Comparison of ENCODE assay signal across 14 cellular contexts in genomic region chr11:4697583-4697982, GRCh38. TPM values are rescaled to one million over a fixed set of nuclear protein-coding genes. Genes with fewer than 3 reads are reported as not detected.
DNase-seq lines count a peak whose midpoint lies in the region; ATAC-seq and TF ChIP-seq lines count a peak whose summit lies in the region.
"Had no signal": no experiment of that assay in that cellular context is flagged by ENCODE, and none has a peak within 500 bp of the region (broad histone marks: within the 10 kb centered on the region; RNA-seq: fewer than 3 reads in every experiment).

Gene OR51E2 (minus strand): TSS chr11:4697853. CDS start chr11:4682711, 15,142 bp downstream.

- H3K27ac ChIP-seq in osteoblast (ENCODE audit: low read depth, low read length), result no peak within 1 kb of the TSS
- H3K27ac ChIP-seq: VCaP had no signal

- H3K27me3 ChIP-seq in osteoblast (ENCODE audit: insufficient read depth, low read length), result no peaks in the 10 kb centered on the region

- no peak for ATAC-seq in stimulated activated naive CD8-positive, alpha-beta T cell treated with anti-CD3 and anti-CD28 coated beads, Interleukin-15, Interleukin-2, amounts not matched to agents 100 U/mL and 50 U/mL, for 24 hours
- ATAC-seq: activated T-helper 17 cell treated with anti-CD3 and anti-CD28 coated beads, Interleukin-2, amount 50 U/mL, for 72 hours had no signal

- no peak within 1 kb of the TSS for H3K4me2 ChIP-seq in osteoblast (ENCODE audit: insufficient read depth, low read length)

- DNase-seq in GM03348 (ENCODE audit: low spot score), result peak; percentile 7
- DNase-seq in NCI-H510A (lab: John Stamatoyannopoulos, UW), result peak; percentile 43
- peak; percentile 15 for DNase-seq in dedifferentiated amniotic fluid mesenchymal stem cell (ENCODE audit: extremely low spot score)
- DNase-seq in retina, result peak; percentile 40
- DNase-seq in DMS79 (lab: John Stamatoyannopoulos, UW), result no peak
- DNase-seq in osteoblast (ENCODE audit: insufficient read length, low spot score, missing footprints), result no peak
- no peak for DNase-seq in stimulated activated naive CD8-positive, alpha-beta T cell treated with anti-CD3 and anti-CD28 coated beads, Interleukin-15, Interleukin-2, amounts not matched to agents 100 U/mL and 50 U/mL, for 24 hours
- DNase-seq in NOMO-1 (lab: John Stamatoyannopoulos, UW; ENCODE audit: unreplicated experiment in 2 of 2), result no peak
- DNase-seq: cortex of kidney, NCI-H187 treated with DMSO at 0.1 percent for 48 hours had no signal

- no peak within 1 kb of the TSS for H3K4me3 ChIP-seq in osteoblast (ENCODE audit: insufficient read depth, low read length)

- no peaks in the 10 kb centered on the region for H3K9me3 ChIP-seq in osteoblast (ENCODE audit: low read depth, low read length)

- no peak within 1 kb of the TSS for H2AFZ ChIP-seq in osteoblast (ENCODE audit: low read length)

- H3K36me3 ChIP-seq in osteoblast (ENCODE audit: insufficient read depth, low read length), result no peaks in the 10 kb centered on the region

- H3K4me1 ChIP-seq in osteoblast (ENCODE audit: insufficient read depth, low read length), result no peaks in the 10 kb centered on the region

- no peaks in the 10 kb centered on the region for H4K20me1 ChIP-seq in osteoblast (ENCODE audit: insufficient read depth, low read length)

- no peak for TF ChIP-seq CTCF in osteoblast (IDR thresholded peaks at IDR 0.05; ENCODE audit: extremely low read depth, low read depth, low read length)

- H3K79me2 ChIP-seq in osteoblast (ENCODE audit: insufficient read depth, low read length), result no peaks in the 10 kb centered on the region

RNA-seq across cellular contexts. Expression of gene OR51E2, which starts in this region (rescaled TPM):
- total RNA-seq in osteoblast, result not detected in 2 replicates
- total RNA-seq: activated T-helper 17 cell treated with anti-CD3 and anti-CD28 coated beads, Interleukin-2, amount 50 U/mL, for 72 hours; lung microvascular endothelial cell; pulmonary artery endothelial cell had no signal

Comparison
In these comparisons a context has a peak if more than half of its experiments do, and no peak if none do; other contexts are left out.
1. DNase-seq: peak in GM03348 (single experiment), NCI-H510A (single experiment), dedifferentiated amniotic fluid mesenchymal stem cell (single experiment) and retina (single experiment); none in DMS79 (single experiment), osteoblast (single experiment), stimulated activated naive CD8-positive, alpha-beta T cell treated with anti-CD3 and anti-CD28 coated beads, Interleukin-15, Interleukin-2, amounts not matched to agents 100 U/mL and 50 U/mL, for 24 hours (single experiment) and NOMO-1 (0 of 2).